In genomic region chr14:65098586-65098985, GRCh38 we compare ENCODE assay signal across 9 cellular contexts. TPM values are rescaled to one million over a fixed set of nuclear protein-coding genes. Genes with fewer than 3 reads are reported as not detected.
A peak's percentile ranks its signal among the peaks of the same experiment; 100 is the strongest.
DNase-seq lines count a peak whose midpoint lies in the region; ATAC-seq and TF ChIP-seq lines count a peak whose summit lies in the region.
"Had no signal": no experiment of that assay in that cellular context is flagged by ENCODE, and none has a peak within 500 bp of the region (broad histone marks: within the 10 kb centered on the region; RNA-seq: fewer than 3 reads in every experiment).

No MANE protein-coding gene starts in this region.

- intact Hi-C loops in CD14-positive monocyte (cut with micrococcal nuclease) = loop anchor here in 1 of 2 donors (10.0 kb wide), 1 partner anchor 714 kb away; the partner anchor contains the start of gene MTHFD1

- TF ChIP-seq CTCF in CD14-positive monocyte (IDR thresholded peaks at IDR 0.05) = no peak
- no peak for TF ChIP-seq CTCF in brain (conservative IDR thresholded peaks at IDR 0.05)

- peak overlapping the region; percentile 10 for H3K4me3 ChIP-seq in mononuclear cell (ENCODE audit: low read length)

- H3K27ac Mint-ChIP-seq in CD14-positive monocyte (peak overlapping the region; percentile 72 to 91 (median 79)), brain (peak overlapping the region in 3 of 5 experiments; percentile 55 to 68 (median 59))

- H3K9me3 ChIP-seq in mononuclear cell (ENCODE audit: low read depth, low read length) = no peaks in the 10 kb centered on the region

- H3K27me3 Mint-ChIP-seq in CD14-positive monocyte (ENCODE audit: low read depth in 3 of 3) (no peaks in the 10 kb centered on the region), brain (no peaks in the 10 kb centered on the region)

- H3K9me3 Mint-ChIP-seq in CD14-positive monocyte (peaks cover 0 to 2% (median 0%) of the 10 kb centered on the region in 7 donors), brain (peaks cover 0 to 2% (median 0%) of the 10 kb centered on the region in 5 experiments)
- H3K9me3 Mint-ChIP-seq: nephron had no signal

- H3K27me3 ChIP-seq in mononuclear cell (ENCODE audit: insufficient read depth, low read length) = no peaks in the 10 kb centered on the region

- H3K4me1 Mint-ChIP-seq in CD14-positive monocyte = peaks cover 59% of the 10 kb centered on the region
- peaks cover 80% of the 10 kb centered on the region for H3K4me1 Mint-ChIP-seq in brain

- H3K36me3 Mint-ChIP-seq in CD14-positive monocyte (peaks cover 38 to 51% of the 10 kb centered on the region in 2 donors), brain (peaks cover 44% of the 10 kb centered on the region)

- DNase-seq in CD14-positive monocyte (ENCODE audit: low spot score) (no peak), M059J (ENCODE audit: low read depth) (peak; percentile 20), NCI-H1417 (lab: John Stamatoyannopoulos, UW) (no peak), OCI-M2 (lab: John Stamatoyannopoulos, UW; ENCODE audit: unreplicated experiment) (no peak), nucleus accumbens (lab: John Stamatoyannopoulos, UW) (no peak)

- peak overlapping the region; percentile 32 to 73 for H3K4me3 Mint-ChIP-seq in CD14-positive monocyte
- peak overlapping the region in 4 of 5 experiments; percentile 5 to 74 (median 43) for H3K4me3 Mint-ChIP-seq in brain

- ATAC-seq in HG02623 (IDR thresholded peaks at IDR 0.05; ENCODE audit: unreplicated experiment) = no peak

- H3K4me1 ChIP-seq in mononuclear cell (ENCODE audit: insufficient read depth, low read length) = peaks cover 69% of the 10 kb centered on the region

RNA-seq across cellular contexts. Expression of gene MAX, which starts 3.7 kb away (rescaled TPM):
- polyA plus RNA-seq in CD14-positive monocyte (10 to 100 TPM; 78.2 to 87.0 TPM), brain (ENCODE audit: insufficient read depth, low read depth, low replicate concordance) (50.9 TPM)
- 47.1 and 50.4 TPM in 2 replicates for total RNA-seq in M059J (2014; rRNA removed; shearing (Covaris generic))
- total RNA-seq in mononuclear cell = 158 TPM
